ENCODE assay signal across 9 cellular contexts in genomic region chr12:123076604-123077297, GRCh38.
DNase-seq lines count a peak whose midpoint lies in the region; ATAC-seq and TF ChIP-seq lines count a peak whose summit lies in the region.
"Had no signal": no experiment of that assay in that cellular context is flagged by ENCODE, and none has a peak within 500 bp of the region (broad histone marks: within the 10 kb centered on the region; RNA-seq: fewer than 3 reads in every experiment).

No MANE protein-coding gene starts in this region.

- no peaks in the 10 kb centered on the region for H3K27me3 ChIP-seq in CD4-positive, alpha-beta T cell (ENCODE audit: control insufficient read depth, insufficient read depth, low read length)
- H3K27me3 ChIP-seq in Peyer's patch, result no peaks in the 10 kb centered on the region
- no peaks in the 10 kb centered on the region for H3K27me3 ChIP-seq in sigmoid colon

- no peaks in the 10 kb centered on the region for H3K9me3 Mint-ChIP-seq in CD4-positive, alpha-beta T cell
- no peaks in the 10 kb centered on the region for H3K9me3 Mint-ChIP-seq in activated naive CD4-positive, alpha-beta T cell treated with anti-CD3 and anti-CD28 coated beads, Interleukin-2, amount 50 U/mL, for 72 hours

- no peak overlapping the region for H3K4me3 ChIP-seq in Peyer's patch
- no peak overlapping the region for H3K4me3 ChIP-seq in sigmoid colon

- H3K36me3 ChIP-seq in Peyer's patch (no peaks in the 10 kb centered on the region), sigmoid colon (no peaks in the 10 kb centered on the region)

- 67 to 83% methylated on average over 11 of the region's 11 CpGs for WGBS in sigmoid colon, 2 donors

- peak overlapping the region; percentile 66 for H3K27ac ChIP-seq in CD4-positive, alpha-beta T cell (ENCODE audit: low read depth, low read length)
- H3K27ac ChIP-seq in Peyer's patch (peak overlapping the region; percentile 33 to 74 (median 62)), sigmoid colon (peak overlapping the region; percentile 74 to 85 (median 80))
- H3K27ac ChIP-seq: parathyroid adenoma had no signal

- no peak for TF ChIP-seq POLR2A in Peyer's patch (IDR thresholded peaks at IDR 0.05)
- TF ChIP-seq POLR2A in sigmoid colon (IDR thresholded peaks at IDR 0.05), result no peak

- DNase-seq in CD4-positive, alpha-beta T cell, result peak in 9 of 10 experiments; percentile 15 to 46 (median 26)
- DNase-seq in Peyer's patch, result peak in 1 of 3 donors; percentile 65
- DNase-seq in activated naive CD4-positive, alpha-beta T cell treated with anti-CD3 and anti-CD28 coated beads, Interleukin-2, amount 50 U/mL, for 72 hours (ENCODE audit: low spot score in 2 of 2), result peak; percentile 66 to 79
- no peak for DNase-seq in sigmoid colon
- DNase-seq in NCI-H2227 (lab: John Stamatoyannopoulos, UW; ENCODE audit: unreplicated experiment), result no peak
- DNase-seq in nucleus accumbens (lab: John Stamatoyannopoulos, UW), result no peak

- TF ChIP-seq EP300 in sigmoid colon (IDR thresholded peaks at IDR 0.05), result no peak

- no peaks in the 10 kb centered on the region for H3K9me3 ChIP-seq in CD4-positive, alpha-beta T cell (ENCODE audit: control insufficient read depth, low read length)
- H3K9me3 ChIP-seq in Peyer's patch (no peaks in the 10 kb centered on the region), sigmoid colon (no peaks in the 10 kb centered on the region)

- no peaks in the 10 kb centered on the region for H3K27me3 Mint-ChIP-seq in CD4-positive, alpha-beta T cell

- CTCF ChIA-PET in CD4-positive, alpha-beta T cell (lab: Charles Lee), result interaction anchor here (0.6 to 2.8 kb wide), 4 partner anchors 39 to 161 kb away, joined by 3 to 9 read pairs (median 4); no protein-coding TSS in a partner anchor

- H3K4me1 Mint-ChIP-seq in CD4-positive, alpha-beta T cell (ENCODE audit: low read depth), result peaks cover 66% of the 10 kb centered on the region

- peaks cover 0 to 28% (median 15%) of the 10 kb centered on the region in 4 donors for H3K4me1 ChIP-seq in Peyer's patch
- H3K4me1 ChIP-seq in sigmoid colon, result peaks cover 0 to 50% (median 49%) of the 10 kb centered on the region in 4 donors

- H3K4me3 Mint-ChIP-seq in CD4-positive, alpha-beta T cell, result peak overlapping the region; percentile 81

- no peak for TF ChIP-seq CTCF in CD4-positive, alpha-beta T cell (IDR thresholded peaks at IDR 0.05)
- TF ChIP-seq CTCF in Peyer's patch (IDR thresholded peaks at IDR 0.05) (no peak), sigmoid colon (IDR thresholded peaks at IDR 0.05) (no peak)

- H3K27ac Mint-ChIP-seq in CD4-positive, alpha-beta T cell, result peak overlapping the region; percentile 90
- peak overlapping the region; percentile 90 to 95 for H3K27ac Mint-ChIP-seq in activated naive CD4-positive, alpha-beta T cell treated with anti-CD3 and anti-CD28 coated beads, Interleukin-2, amount 50 U/mL, for 72 hours

- intact Hi-C loops in CD4-positive, alpha-beta T cell (cut with DNase I, micrococcal nuclease), result loop anchor here in 1 of 2 experiments (2.0 to 5.0 kb wide), 2 partner anchors 72 to 304 kb away; partner anchors contain the start of gene CCDC62
- intact Hi-C loops in sigmoid colon (cut with DNase I), result no loop called here

- no peaks in the 10 kb centered on the region for H3K36me3 Mint-ChIP-seq in CD4-positive, alpha-beta T cell (ENCODE audit: low read depth)
- H3K36me3 Mint-ChIP-seq in activated naive CD4-positive, alpha-beta T cell treated with anti-CD3 and anti-CD28 coated beads, Interleukin-2, amount 50 U/mL, for 72 hours, result no peaks in the 10 kb centered on the region

- POLR2A ChIA-PET in CD4-positive, alpha-beta T cell (lab: Charles Lee), result interaction anchor here (0.9 to 3.2 kb wide), 9 partner anchors 30 to 161 kb away, joined by 3 to 57 read pairs (median 24); partner anchors contain the start of genes MPHOSPH9, MTRFR and PITPNM2

- ATAC-seq in CD4-positive, alpha-beta T cell (ENCODE audit: poor library complexity), result peak; percentile 50
- peak; percentile 85 to 86 for ATAC-seq in activated naive CD4-positive, alpha-beta T cell treated with anti-CD3 and anti-CD28 coated beads, Interleukin-2, amount 50 U/mL, for 72 hours
- no peak for ATAC-seq in HG02885 (IDR thresholded peaks at IDR 0.05; ENCODE audit: poor library complexity, unreplicated experiment)
- no peak for ATAC-seq in GM21528 (IDR thresholded peaks at IDR 0.05; ENCODE audit: low FRiP score, unreplicated experiment)

Comparison
In these comparisons a context has a peak if more than half of its experiments do, and no peak if none do; other contexts are left out.
1. ATAC-seq: peak in CD4-positive, alpha-beta T cell (single experiment) and activated naive CD4-positive, alpha-beta T cell treated with anti-CD3 and anti-CD28 coated beads, Interleukin-2, amount 50 U/mL, for 72 hours (2 of 2); none in HG02885 (single experiment) and GM21528 (single experiment).
2. DNase-seq: peak in CD4-positive, alpha-beta T cell (9 of 10) and activated naive CD4-positive, alpha-beta T cell treated with anti-CD3 and anti-CD28 coated beads, Interleukin-2, amount 50 U/mL, for 72 hours (2 of 2); none in sigmoid colon (single experiment), NCI-H2227 (single experiment) and nucleus accumbens (0 of 56).
3. Peak in every context shown above with its lines, with median percentiles within 50 percentile points of each other: H3K27ac ChIP-seq.